8 cellular contexts compared by ENCODE assay signal in the genomic region with DNA sequence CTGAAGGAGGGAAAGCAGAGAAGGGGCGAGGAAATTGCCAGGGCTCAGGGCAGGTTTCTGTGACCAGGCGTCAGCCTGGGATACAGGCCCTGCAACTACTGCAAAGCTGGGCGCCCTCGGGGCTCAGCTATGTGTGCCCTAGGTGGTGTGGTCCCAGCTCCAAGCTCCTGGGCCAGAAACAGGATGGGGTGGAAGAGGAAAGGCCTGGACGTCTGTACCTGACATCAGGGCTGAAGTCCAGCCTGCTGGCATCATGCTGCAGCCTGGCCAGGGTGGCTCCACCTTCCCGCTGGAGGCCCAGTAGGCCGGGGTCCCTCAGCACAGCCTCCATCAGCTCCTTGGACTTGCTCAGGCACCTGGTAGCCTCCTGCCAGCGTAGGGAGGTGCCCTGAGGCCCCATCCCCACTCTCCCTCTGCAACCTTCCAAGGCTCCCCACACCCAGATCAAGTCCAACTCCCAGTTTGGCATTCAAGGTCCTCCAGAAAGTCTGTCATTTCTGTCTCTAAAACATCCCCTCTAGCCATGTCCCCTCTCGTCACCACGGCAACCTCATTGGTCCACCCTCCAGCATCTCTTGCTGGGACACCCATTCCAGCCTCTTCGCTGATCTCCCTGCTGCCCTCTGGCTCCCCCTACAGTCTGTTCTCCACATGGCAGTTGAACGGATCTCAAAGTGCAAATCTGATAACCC. TPM values are rescaled to one million over a fixed set of nuclear protein-coding genes. Genes with fewer than 3 reads are reported as not detected.
A peak's percentile ranks its signal among the peaks of the same experiment; 100 is the strongest.
DNase-seq lines count a peak whose midpoint lies in the region; ATAC-seq and TF ChIP-seq lines count a peak whose summit lies in the region.

No MANE protein-coding gene starts in this region.

- no TSS peak for BruUV-seq in A673 (replicated peaks; lab: Mats Ljungman, UMichigan)

- peak; percentile 86 for TF ChIP-seq CTCF in A673 (conservative IDR thresholded peaks at IDR 0.05; ENCODE audit: low read depth, low read length)
- TF ChIP-seq CTCF in GM13976 (IDR thresholded peaks at IDR 0.05; ENCODE audit: borderline replicate concordance, control extremely low read depth, extremely low read depth, insufficient read depth, missing control alignments), result peak; percentile 91
- TF ChIP-seq CTCF in endodermal cell (conservative IDR thresholded peaks at IDR 0.05), result peak; percentile 92
- peak; percentile 84 for TF ChIP-seq CTCF in mucosa of descending colon (IDR thresholded peaks at IDR 0.05)

- no peaks in the 10 kb centered on the region for H3K9me3 Mint-ChIP-seq in endodermal cell
- H3K9me3 Mint-ChIP-seq in stimulated activated naive CD8-positive, alpha-beta T cell treated with anti-CD3 and anti-CD28 coated beads, Interleukin-15, amount 100 ng/mL, for 72 hours, result no peaks in the 10 kb centered on the region

- no peak overlapping the region for H3K4me3 Mint-ChIP-seq in endodermal cell
- H3K4me3 Mint-ChIP-seq in stimulated activated naive CD8-positive, alpha-beta T cell treated with anti-CD3 and anti-CD28 coated beads, Interleukin-15, amount 100 ng/mL, for 72 hours, result no peak overlapping the region

- H3K36me3 Mint-ChIP-seq in endodermal cell (ENCODE audit: low read depth), result no peaks in the 10 kb centered on the region

- no peak overlapping the region for H3K27ac Mint-ChIP-seq in endodermal cell
- no peak overlapping the region for H3K27ac Mint-ChIP-seq in stimulated activated naive CD8-positive, alpha-beta T cell treated with anti-CD3 and anti-CD28 coated beads, Interleukin-15, amount 100 ng/mL, for 72 hours

- H3K27me3 ChIP-seq in A673 (replicated peaks; ENCODE audit: insufficient read depth, low read depth, low read length, poor library complexity) (no peaks in the 10 kb centered on the region), endodermal cell (ENCODE audit: control insufficient read depth, insufficient read depth, low read length, poor library complexity, severe bottlenecking) (no peaks in the 10 kb centered on the region)

- in situ Hi-C loops in GM13976 (cut with MboI; ENCODE audit: low sequenced_read_pairs, unreplicated experiment), result loop anchor here (5.0 to 25.0 kb wide), 2 partner anchors 165 to 310 kb away; a partner anchor contains a TSS

- POLR2A ChIA-PET in A673 (lab: Charles Lee; ENCODE audit: low non-redundant PET), result no interaction called here

- 57 to 66% methylated on average over 9 to 12 of the region's 12 CpGs for whole genome bisulfite sequencing in endodermal cell (ENCODE audit: insufficient coverage in 1 of 2, insufficient read length in 1 of 2), 2 experiments

- H3K27ac ChIP-seq in A673 (ENCODE audit: low read depth, low read length, poor library complexity, severe bottlenecking), result no peak overlapping the region
- no peak overlapping the region for H3K27ac ChIP-seq in endodermal cell (ENCODE audit: low read depth, low read length)

- ATAC-seq in mucosa of descending colon, result peak; percentile 82
- peak; percentile 37 for ATAC-seq in stimulated activated naive CD8-positive, alpha-beta T cell treated with anti-CD3 and anti-CD28 coated beads, Interleukin-15, amount 100 ng/mL, for 72 hours
- no peak for ATAC-seq in HG02623 (IDR thresholded peaks at IDR 0.05; ENCODE audit: unreplicated experiment)

- H3K4me3 ChIP-seq in A673 (ENCODE audit: low read depth, low read length, poor library complexity, severe bottlenecking) (no peak overlapping the region), endodermal cell (ENCODE audit: low read length) (no peak overlapping the region), mucosa of descending colon (no peak overlapping the region)

- H3K4me1 Mint-ChIP-seq in endodermal cell, result peaks cover 5% of the 10 kb centered on the region
- peaks cover 7% of the 10 kb centered on the region for H3K4me1 Mint-ChIP-seq in stimulated activated naive CD8-positive, alpha-beta T cell treated with anti-CD3 and anti-CD28 coated beads, Interleukin-15, amount 100 ng/mL, for 72 hours

- intact Hi-C loops in A673 (cut with micrococcal nuclease; ENCODE audit: unreplicated experiment) (loop anchor here (1.0 to 5.0 kb wide), 4 partner anchors 150 to 658 kb away; no protein-coding TSS in a partner anchor), mucosa of descending colon (cut with DNase I, micrococcal nuclease) (loop anchor here (5.0 to 10.0 kb wide), 4 partner anchors 92 to 660 kb away; no protein-coding TSS in a partner anchor)

- H3K36me3 ChIP-seq in A673 (ENCODE audit: insufficient read depth, low read length, poor library complexity, severe bottlenecking) (no peaks in the 10 kb centered on the region), endodermal cell (ENCODE audit: control insufficient read depth, insufficient read depth, low read length) (no peaks in the 10 kb centered on the region), mucosa of descending colon (ENCODE audit: low read depth) (no peaks in the 10 kb centered on the region)

- CTCF ChIA-PET in A673 (lab: Charles Lee), result interaction anchor here (0.6 to 2.8 kb wide), 4 partner anchors 20 to 164 kb away, joined by 3 to 21 read pairs (median 10); no protein-coding TSS in a partner anchor

- H3K27me3 Mint-ChIP-seq in endodermal cell (ENCODE audit: insufficient read depth), result peaks cover 4% of the 10 kb centered on the region
- H3K27me3 Mint-ChIP-seq in stimulated activated naive CD8-positive, alpha-beta T cell treated with anti-CD3 and anti-CD28 coated beads, Interleukin-15, amount 100 ng/mL, for 72 hours, result peaks cover 8% of the 10 kb centered on the region

- H3K9ac ChIP-seq in endodermal cell (ENCODE audit: extremely low read depth, low read length, poor library complexity, severe bottlenecking), result no peak overlapping the region

- H3K4me1 ChIP-seq in A673 (ENCODE audit: insufficient read depth, low read length, poor library complexity, severe bottlenecking), result no peaks in the 10 kb centered on the region
- H3K4me1 ChIP-seq in endodermal cell (ENCODE audit: control insufficient read depth, insufficient read depth, low read length), result no peaks in the 10 kb centered on the region
- no peaks in the 10 kb centered on the region for H3K4me1 ChIP-seq in mucosa of descending colon (ENCODE audit: low read depth)

- no peaks in the 10 kb centered on the region for H3K9me3 ChIP-seq in A673 (ENCODE audit: low read depth, low read length, poor library complexity, severe bottlenecking)
- H3K9me3 ChIP-seq in endodermal cell (ENCODE audit: control insufficient read depth, low read length), result no peaks in the 10 kb centered on the region
- H3K9me3 ChIP-seq in mucosa of descending colon, result no peaks in the 10 kb centered on the region

- DNase-seq in A673 (ENCODE audit: low spot score) (peak; percentile 75), GM13976 (ENCODE audit: low spot score) (peak; percentile 86), NCI-H748 (lab: John Stamatoyannopoulos, UW; ENCODE audit: unreplicated experiment) (peak; percentile 51), endodermal cell (peak; percentile 95), mucosa of descending colon (peak in 2 of 3 donors; percentile 70 to 82)
- DNase-seq in activated CD8-positive, alpha-beta memory T cell treated with anti-CD3 and anti-CD28 coated beads for 24 hours, result peak; percentile 81
- peak; percentile 55 to 59 for DNase-seq in stimulated activated naive CD8-positive, alpha-beta T cell treated with anti-CD3 and anti-CD28 coated beads, Interleukin-15, amount 100 ng/mL, for 72 hours

RNA-seq across cellular contexts. Expression of a gene that starts 38.2 kb away (rescaled TPM):
- total RNA-seq in A673 (2021), result not detected in 2 replicates
- not detected for total RNA-seq in endodermal cell
- 21.8 TPM for polyA plus RNA-seq in endodermal cell (2013, experiment 1 of 2)
- polyA plus RNA-seq in endodermal cell (2013, experiment 2 of 2), result 25.4 TPM
- 10 to 100 TPM in 1 of 3 donors, 1 to 10 TPM in 2; 1.2 to 22.4 (median 3.4) TPM for total RNA-seq in mucosa of descending colon

RNA-seq across cellular contexts. Expression of a gene that starts 57.3 kb away (rescaled TPM):
- total RNA-seq in A673 (2021) (0.43 and 0.85 TPM in 2 replicates), endodermal cell (under 1 TPM; 0.27 to 0.37 TPM), mucosa of descending colon (10 to 100 TPM; 14.9 to 62.2 (median 33.3) TPM)
- 3.4 TPM for polyA plus RNA-seq in endodermal cell (2013, experiment 1 of 2)
- 2.1 TPM for polyA plus RNA-seq in endodermal cell (2013, experiment 2 of 2)
